22 cellular contexts compared by ENCODE assay signal in genomic region chr17:74394275-74394950, GRCh38. TPM values are rescaled to one million over a fixed set of nuclear protein-coding genes. Genes with fewer than 3 reads are reported as not detected.
"Had no signal": no experiment of that assay in that cellular context is flagged by ENCODE, and none has a peak within 500 bp of the region (broad histone marks: within the 10 kb centered on the region; RNA-seq: fewer than 3 reads in every experiment).

No MANE protein-coding gene starts in this region.

- H3K27me3 ChIP-seq: heart left ventricle, spleen, transverse colon had no signal

- H3K4me3 Mint-ChIP-seq: activated naive CD4-positive, alpha-beta T cell treated with anti-CD3 and anti-CD28 coated beads for 36 hours; activated naive CD8-positive, alpha-beta T cell treated with anti-CD3 and anti-CD28 coated beads, Interleukin-2, amount 50 U/mL, for 24 hours; activated T-helper 17 cell treated with anti-CD3 and anti-CD28 coated beads, Interleukin-2, amount 50 U/mL, for 72 hours; central memory CD8-positive, alpha-beta T cell; nephron; stimulated activated effector memory CD8-positive, alpha-beta T cell treated with anti-CD3 and anti-CD28 coated beads, Interleukin-12 subunit alpha, Interleukin-12 subunit beta, amount 100 ng/mL, for 72 hours had no signal

- H3K9me3 Mint-ChIP-seq: activated naive CD4-positive, alpha-beta T cell treated with anti-CD3 and anti-CD28 coated beads for 36 hours; activated naive CD8-positive, alpha-beta T cell treated with anti-CD3 and anti-CD28 coated beads, Interleukin-2, amount 50 U/mL, for 24 hours; activated T-helper 17 cell treated with anti-CD3 and anti-CD28 coated beads, Interleukin-2, amount 50 U/mL, for 72 hours; central memory CD8-positive, alpha-beta T cell; stimulated activated effector memory CD8-positive, alpha-beta T cell treated with anti-CD3 and anti-CD28 coated beads, Interleukin-12 subunit alpha, Interleukin-12 subunit beta, amount 100 ng/mL, for 72 hours had no signal

- H3K36me3 ChIP-seq: heart left ventricle, spleen, transverse colon, WERI-Rb-1 had no signal

- H3K36me3 Mint-ChIP-seq: stimulated activated effector memory CD8-positive, alpha-beta T cell treated with anti-CD3 and anti-CD28 coated beads, Interleukin-12 subunit alpha, Interleukin-12 subunit beta, amount 100 ng/mL, for 72 hours had no signal

- H3K27me3 Mint-ChIP-seq: activated T-helper 17 cell treated with anti-CD3 and anti-CD28 coated beads, Interleukin-2, amount 50 U/mL, for 72 hours; central memory CD8-positive, alpha-beta T cell had no signal

- H3K9me3 ChIP-seq: heart left ventricle, mucosa of descending colon, transverse colon had no signal

- H3K4me3 ChIP-seq: heart left ventricle, mucosa of descending colon, spleen, transverse colon had no signal

- DNase-seq: activated CD4-positive, alpha-beta T cell treated with anti-CD3 and anti-CD28 coated beads, Interleukin-2, amount 50 U/mL, for 48 hours; activated naive CD4-positive, alpha-beta T cell treated with anti-CD3 and anti-CD28 coated beads for 36 hours; activated naive CD8-positive, alpha-beta T cell treated with anti-CD3 and anti-CD28 coated beads, Interleukin-2, amount 50 U/mL, for 24 hours; effector memory CD4-positive, alpha-beta T cell; foreskin melanocyte; spleen; stimulated activated CD4-positive, alpha-beta T cell treated with anti-CD3 and anti-CD28 coated beads, Interleukin-2, amount 100 ng/mL, for 24 hours; T-helper 1 cell; T1000; WERI-Rb-1 had no signal

- H3K27ac Mint-ChIP-seq: activated naive CD4-positive, alpha-beta T cell treated with anti-CD3 and anti-CD28 coated beads for 36 hours; activated naive CD8-positive, alpha-beta T cell treated with anti-CD3 and anti-CD28 coated beads, Interleukin-2, amount 50 U/mL, for 24 hours; activated T-helper 17 cell treated with anti-CD3 and anti-CD28 coated beads, Interleukin-2, amount 50 U/mL, for 72 hours had no signal

- H3K27ac ChIP-seq: heart left ventricle, spleen, WERI-Rb-1 had no signal

- ATAC-seq: activated naive CD8-positive, alpha-beta T cell treated with anti-CD3 and anti-CD28 coated beads, Interleukin-2, amount 50 U/mL, for 24 hours; activated T-helper 17 cell treated with anti-CD3 and anti-CD28 coated beads, Interleukin-2, amount 50 U/mL, for 72 hours; left lobe of liver; sciatic nerve; SK-N-SH treated with all-trans-retinoic acid at 6 μM for 48 hours; stimulated activated effector memory CD8-positive, alpha-beta T cell treated with anti-CD3 and anti-CD28 coated beads, Interleukin-12 subunit alpha, Interleukin-12 subunit beta, amount 100 ng/mL, for 72 hours had no signal

- H3K4me1 Mint-ChIP-seq: activated naive CD8-positive, alpha-beta T cell treated with anti-CD3 and anti-CD28 coated beads, Interleukin-2, amount 50 U/mL, for 24 hours; activated T-helper 17 cell treated with anti-CD3 and anti-CD28 coated beads, Interleukin-2, amount 50 U/mL, for 72 hours; central memory CD8-positive, alpha-beta T cell; stimulated activated effector memory CD8-positive, alpha-beta T cell treated with anti-CD3 and anti-CD28 coated beads, Interleukin-12 subunit alpha, Interleukin-12 subunit beta, amount 100 ng/mL, for 72 hours had no signal

RNA-seq across cellular contexts. Expression of gene GPR142, which starts 27.1 kb away (rescaled TPM):
- total RNA-seq: activated naive CD4-positive, alpha-beta T cell treated with anti-CD3 and anti-CD28 coated beads for 36 hours; activated T-helper 17 cell treated with anti-CD3 and anti-CD28 coated beads, Interleukin-2, amount 50 U/mL, for 72 hours; heart left ventricle; left lobe of liver; osteoblast; pulmonary artery endothelial cell had no signal
- polyA plus RNA-seq: heart left ventricle had no signal

RNA-seq across cellular contexts. Expression of gene BTBD17, which starts 32.7 kb away (rescaled TPM):
- total RNA-seq: activated naive CD4-positive, alpha-beta T cell treated with anti-CD3 and anti-CD28 coated beads for 36 hours; activated T-helper 17 cell treated with anti-CD3 and anti-CD28 coated beads, Interleukin-2, amount 50 U/mL, for 72 hours; heart left ventricle; left lobe of liver; osteoblast; pulmonary artery endothelial cell; sciatic nerve; transverse colon had no signal
- polyA plus RNA-seq: heart left ventricle had no signal

RNA-seq across cellular contexts. Expression of gene GPRC5C, which starts 37.5 kb away (rescaled TPM):
- total RNA-seq: activated naive CD4-positive, alpha-beta T cell treated with anti-CD3 and anti-CD28 coated beads for 36 hours; pulmonary artery endothelial cell had no signal
